8 cellular contexts compared by ENCODE assay signal in genomic region chr10:97291357-97292096, GRCh38. TPM values are rescaled to one million over a fixed set of nuclear protein-coding genes. Genes with fewer than 3 reads are reported as not detected.
DNase-seq lines count a peak whose midpoint lies in the region; ATAC-seq and TF ChIP-seq lines count a peak whose summit lies in the region.

No MANE protein-coding gene starts in this region.

- H3K4me2 ChIP-seq in neuronal stem cell (ENCODE audit: insufficient read depth, low read length, poor library complexity, severe bottlenecking) = peak overlapping the region; percentile 54

- peak overlapping the region; percentile 82 for H2BK120ac ChIP-seq in neuronal stem cell (ENCODE audit: low read depth, low read length)

- no peak overlapping the region for H3K4ac ChIP-seq in neuronal stem cell (ENCODE audit: low read length)

- H3K4me1 ChIP-seq in RWPE2 (ENCODE audit: insufficient read depth, poor library complexity, severe bottlenecking) (no peaks in the 10 kb centered on the region), esophagus squamous epithelium (peaks cover 5 to 15% (median 7%) of the 10 kb centered on the region in 3 donors), neuronal stem cell (ENCODE audit: control insufficient read depth in 2 of 2, insufficient read depth in 1 of 2, low read depth in 1 of 2, low read length in 2 of 2) (no peaks in the 10 kb centered on the region)

- H3K23ac ChIP-seq in neuronal stem cell (ENCODE audit: low read depth, low read length, poor library complexity) = no peak overlapping the region

- H2BK15ac ChIP-seq in neuronal stem cell (ENCODE audit: low read length) = no peak overlapping the region

- H3K4me3 ChIP-seq in GM12875 (ENCODE audit: low read depth, low read length) (peak overlapping the region; percentile 86), RWPE2 (ENCODE audit: severe bottlenecking) (peak overlapping the region; percentile 82), esophagus squamous epithelium (peak overlapping the region; percentile 74 to 97 (median 86)), neuronal stem cell (ENCODE audit: low read length in 2 of 2) (peak overlapping the region; percentile 69 to 94)

- no peak overlapping the region for H4K8ac ChIP-seq in neuronal stem cell (ENCODE audit: low read depth, low read length)

- 55 to 56% methylated on average over 25 of the region's 25 CpGs for WGBS in esophagus squamous epithelium, 2 donors
- WGBS in neuronal stem cell (ENCODE audit: extremely low coverage in 2 of 2, insufficient read length in 2 of 2, insufficient replicate concordance in 1 of 2), 2 donors = no CpG with 5 or more reads among the region's 25 CpGs

- H3K9ac ChIP-seq in neuronal stem cell (ENCODE audit: low read depth, low read length, poor library complexity) = no peak overlapping the region

- no peak overlapping the region for H2BK12ac ChIP-seq in neuronal stem cell (ENCODE audit: low read length)

- H3K79me1 ChIP-seq in neuronal stem cell (ENCODE audit: low read depth, low read length) = no peaks in the 10 kb centered on the region

- no peak for DNase-seq in RWPE2 (ENCODE audit: low spot score)
- DNase-seq in esophagus squamous epithelium (lab: John Stamatoyannopoulos, UW) = no peak
- DNase-seq in neuronal stem cell (ENCODE audit: low spot score) = no peak
- no peak for DNase-seq in NCI-H2081 (lab: John Stamatoyannopoulos, UW)
- DNase-seq in H4 (ENCODE audit: low spot score) = no peak
- no peak for DNase-seq in stimulated activated CD4-positive, alpha-beta T cell treated with anti-CD3 and anti-CD28 coated beads, Interleukin-2, amount 100 ng/mL, for 48 hours

- H4K91ac ChIP-seq in neuronal stem cell (ENCODE audit: low read depth, low read length, poor library complexity) = no peak overlapping the region

- H2AK5ac ChIP-seq in neuronal stem cell (ENCODE audit: low read depth, low read length) = no peak overlapping the region

- no peak overlapping the region for H3K14ac ChIP-seq in neuronal stem cell (ENCODE audit: low read length)

- H2AFZ ChIP-seq in neuronal stem cell (ENCODE audit: low read length) = peak overlapping the region; percentile 93

- H2BK5ac ChIP-seq in neuronal stem cell (ENCODE audit: low read length) = no peak overlapping the region

- H3K9me3 ChIP-seq in RWPE2 (ENCODE audit: severe bottlenecking) (no peaks in the 10 kb centered on the region), esophagus squamous epithelium (no peaks in the 10 kb centered on the region), neuronal stem cell (replicated peaks in 1 of 2; ENCODE audit: control insufficient read depth in 2 of 2, insufficient read depth in 1 of 2, low read depth in 1 of 2, low read length in 2 of 2) (no peaks in the 10 kb centered on the region)

- no peaks in the 10 kb centered on the region for H3K27me3 ChIP-seq in RWPE2 (ENCODE audit: insufficient read depth, poor library complexity, severe bottlenecking)
- H3K27me3 ChIP-seq in esophagus squamous epithelium = no peaks in the 10 kb centered on the region
- no peaks in the 10 kb centered on the region for H3K27me3 ChIP-seq in neuronal stem cell (ENCODE audit: control insufficient read depth in 3 of 3, insufficient read depth in 3 of 3, low read depth in 1 of 3, low read length in 3 of 3)

- no peak for TF ChIP-seq CTCF in GM12875 (IDR thresholded peaks at IDR 0.05; ENCODE audit: borderline replicate concordance, insufficient read depth, low read depth, low read length)
- TF ChIP-seq CTCF in RWPE2 (IDR thresholded peaks at IDR 0.05; ENCODE audit: poor library complexity, severe bottlenecking) = no peak
- TF ChIP-seq CTCF in esophagus squamous epithelium (IDR thresholded peaks at IDR 0.05) = no peak

- H3K36me3 ChIP-seq in RWPE2 (ENCODE audit: low read depth) (peaks cover 10% of the 10 kb centered on the region), esophagus squamous epithelium (peaks cover 0 to 17% (median 0%) of the 10 kb centered on the region in 3 donors), neuronal stem cell (replicated peaks in 1 of 2; ENCODE audit: control insufficient read depth in 2 of 2, insufficient read depth in 2 of 2, low read length in 2 of 2) (peaks cover 0 to 19% of the 10 kb centered on the region in 2 donors)

- ATAC-seq in RWPE2 (ENCODE audit: low read depth) (peak; percentile 1; the same call in 2 of the 3 replicates), HG02885 (IDR thresholded peaks at IDR 0.05; ENCODE audit: poor library complexity, unreplicated experiment) (no peak)

- H3K18ac ChIP-seq in neuronal stem cell (ENCODE audit: low read length) = no peak overlapping the region

- peak overlapping the region; percentile 87 for H3K27ac ChIP-seq in RWPE2 (ENCODE audit: poor library complexity, severe bottlenecking)
- H3K27ac ChIP-seq in esophagus squamous epithelium = peak overlapping the region; percentile 91 to 99 (median 97)
- peak overlapping the region; percentile 99 for H3K27ac ChIP-seq in neuronal stem cell (replicated peaks; ENCODE audit: low read length)

- intact Hi-C loops in esophagus squamous epithelium (cut with DNase I) = no loop called here

- no peak for TF ChIP-seq POLR2A in esophagus squamous epithelium (IDR thresholded peaks at IDR 0.05)

RNA-seq across cellular contexts. Expression of gene ARHGAP19, which starts 0.9 kb away (rescaled TPM):
- 10 to 100 TPM in 1 of 4 donors, 1 to 10 TPM in 3; 3.7 to 15.4 (median 7.5) TPM for total RNA-seq in esophagus squamous epithelium
- polyA plus RNA-seq in neuronal stem cell (2013, experiment 1 of 2) = 32.1 TPM
- 34.3 TPM for polyA plus RNA-seq in neuronal stem cell (2013, experiment 2 of 2)
- 9.5 and 10.6 TPM in 2 replicates for total RNA-seq in H4 (2014; rRNA removed; shearing (Covaris generic))

RNA-seq across cellular contexts. Expression of gene FRAT1, which starts 27.5 kb away (rescaled TPM):
- total RNA-seq in esophagus squamous epithelium = 1 to 10 TPM; 1.7 to 6.1 (median 3.9) TPM
- 1.8 TPM for polyA plus RNA-seq in neuronal stem cell (2013, experiment 1 of 2)
- polyA plus RNA-seq in neuronal stem cell (2013, experiment 2 of 2) = 1.8 TPM
- 0.89 and 1.6 TPM in 2 replicates for total RNA-seq in H4 (2014; rRNA removed; shearing (Covaris generic))

RNA-seq across cellular contexts. Expression of gene FRAT2, which starts 43.0 kb away (rescaled TPM):
- total RNA-seq in esophagus squamous epithelium = 10 to 100 TPM; 16.6 to 29.4 (median 20.3) TPM
- 6.9 TPM for polyA plus RNA-seq in neuronal stem cell (2013, experiment 1 of 2)
- 7.3 TPM for polyA plus RNA-seq in neuronal stem cell (2013, experiment 2 of 2)
- total RNA-seq in H4 (2014; rRNA removed; shearing (Covaris generic)) = 6.2 and 11.0 TPM in 2 replicates
